30 cellular contexts compared by ENCODE assay signal in the genomic region with DNA sequence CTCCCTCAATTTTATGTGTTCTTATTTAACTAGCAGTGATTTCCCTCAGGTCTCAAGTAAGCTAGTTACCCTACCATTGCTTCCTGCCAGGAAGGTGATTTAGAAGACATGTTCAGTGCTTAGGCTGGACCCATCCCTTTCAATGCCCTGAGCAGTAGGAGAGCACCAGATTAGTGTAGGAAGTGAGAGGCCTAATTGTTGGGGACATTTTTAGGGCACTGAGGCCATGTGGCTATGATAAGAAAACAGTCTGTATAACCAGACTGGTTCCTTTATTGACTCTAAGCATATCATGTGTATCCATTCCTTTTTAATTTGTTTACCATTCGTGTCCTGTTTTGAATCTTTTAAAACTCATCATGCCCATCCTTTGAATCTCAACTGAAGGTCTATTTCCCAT.
DNase-seq lines count a peak whose midpoint lies in the region; FAIRE-seq and TF ChIP-seq lines count a peak whose summit lies in the region.
"Had no signal": no experiment of that assay in that cellular context is flagged by ENCODE, and none has a peak within 500 bp of the region (broad histone marks: within the 10 kb centered on the region; RNA-seq: fewer than 3 reads in every experiment).

No MANE protein-coding gene starts in this region.

- no peaks in the 10 kb centered on the region for H3K9me2 ChIP-seq in SK-N-SH

- peak overlapping the region; percentile 76 for H2AFZ ChIP-seq in SK-N-SH (ENCODE audit: low read depth)

- no peaks in the 10 kb centered on the region for H4K20me1 ChIP-seq in SK-N-SH (ENCODE audit: insufficient read depth)

- H3K79me2 ChIP-seq in SK-N-SH (ENCODE audit: insufficient read depth): no peaks in the 10 kb centered on the region

- 30% methylated on average over 1 of the region's 1 CpG for WGBS in SK-N-SH (ENCODE audit: low lambda C conversion rate)

- H3K9me3 ChIP-seq in SK-N-SH: no peaks in the 10 kb centered on the region
- H3K9me3 ChIP-seq in vagina: no peaks in the 10 kb centered on the region
- H3K9me3 ChIP-seq: adrenal gland, esophagus muscularis mucosa, gastroesophageal sphincter, ovary, testis had no signal

- peak; percentile 82 for FAIRE-seq in H54 (lab: Jason Lieb, UNC)
- FAIRE-seq: colon, GM12878, H1 had no signal

- H3K27me3 ChIP-seq in SK-N-SH (ENCODE audit: insufficient read depth): no peaks in the 10 kb centered on the region
- no peaks in the 10 kb centered on the region for H3K27me3 ChIP-seq in vagina
- H3K27me3 ChIP-seq: adrenal gland, esophagus muscularis mucosa, gastroesophageal sphincter, left lung, ovary, testis had no signal

- DNase-seq in H54 (ENCODE audit: insufficient read length, low spot score) (no peak), SK-N-SH (peak; percentile 40), fibroblast of peridontal ligament (ENCODE audit: extremely low read depth) (peak; percentile 8), NCI-H2029 (lab: John Stamatoyannopoulos, UW) (no peak), vagina (ENCODE audit: extremely low spot score in 2 of 2) (no peak), NCI-H2227 (lab: John Stamatoyannopoulos, UW; ENCODE audit: unreplicated experiment) (no peak)
- DNase-seq in activated effector memory CD4-positive, alpha-beta T cell treated with Interleukin-2 at 50 U/mL for 16 hours: no peak
- DNase-seq: activated CD4-positive, alpha-beta T cell treated with anti-CD3 and anti-CD28 coated beads for 1 hour; activated CD8-positive, alpha-beta T cell treated with anti-CD3 and anti-CD28 coated beads, Interleukin-2, amount 10 ng/mL, durations not matched to agents 7 days and 5 days; activated T-cell treated with anti-CD3 and anti-CD28 coated beads, Interleukin-2, amount 50 U/mL, for 24 hours; adrenal gland; CD4-positive, alpha-beta memory T cell; DMS79 treated with DMSO at 0.1 percent for 48 hours; effector memory CD8-positive, alpha-beta T cell; hypothalamus; left lung; midbrain; natural killer cell; NCI-H1694 treated with DMSO at 0.1 percent for 48 hours; NCI-H748 treated with DMSO at 0.1 percent for 48 hours; ovary; stimulated activated CD4-positive, alpha-beta T cell treated with anti-CD3 and anti-CD28 coated beads, Interleukin-12 subunit alpha, Interleukin-12 subunit beta, amount 100 ng/mL, for 4 hours; stimulated activated CD4-positive, alpha-beta T cell treated with anti-CD3 and anti-CD28 coated beads, Interleukin-4, amount 100 ng/mL, for 24 hours; stimulated activated naive B cell treated with anti-CD40 and anti-IgM and Interleukin-4, amounts not matched to agents 10 μg/mL and 1 μg/mL and 100 μg/mL, for 72 hours; testis had no signal

- TF ChIP-seq POLR2A in H54 (IDR thresholded peaks at IDR 0.05; ENCODE audit: low read depth, low read length) (no peak), vagina (IDR thresholded peaks at IDR 0.05) (no peak)

- H3K36me3 ChIP-seq in SK-N-SH (replicated peaks in 1 of 2; ENCODE audit: control insufficient read depth in 1 of 2, insufficient read depth in 2 of 2, low read length in 1 of 2) (no peaks in the 10 kb centered on the region), vagina (no peaks in the 10 kb centered on the region)
- H3K36me3 ChIP-seq: adrenal gland, esophagus muscularis mucosa, gastroesophageal sphincter, left lung, ovary had no signal

- H3K9ac ChIP-seq in SK-N-SH: peak overlapping the region; percentile 44; the same call in 1 of the 2 replicates

- peak; percentile 39 for TF ChIP-seq RAD21 in SK-N-SH (IDR thresholded peaks at IDR 0.05; ENCODE audit: low read length)

- TF ChIP-seq EP300 in SK-N-SH (IDR thresholded peaks at IDR 0.05; ENCODE audit: borderline replicate concordance in 1 of 2, low read depth in 1 of 2, low read length in 1 of 2): peak in 1 of 2 experiments; percentile 99; a peak in 3 of 4 replicates

- POLR2A ChIA-PET in SK-N-SH (lab: Yijun Ruan, JAX): no interaction called here

- H3K4me2 ChIP-seq in SK-N-SH: peak overlapping the region; percentile 46

- H3K4me3 ChIP-seq in SK-N-SH (ENCODE audit: low read depth in 2 of 2, low read length in 1 of 2) (no peak overlapping the region), vagina (no peak overlapping the region)
- H3K4me3 ChIP-seq: adrenal gland, esophagus muscularis mucosa, gastroesophageal sphincter, GM12878, left lung, ovary, testis had no signal

- intact Hi-C loops in vagina (cut with DNase I): no loop called here

- peak overlapping the region; percentile 85 to 93 for H3K27ac ChIP-seq in SK-N-SH (ENCODE audit: low read depth in 2 of 2, low read length in 1 of 2)
- no peak overlapping the region for H3K27ac ChIP-seq in vagina
- H3K27ac ChIP-seq: adrenal gland, esophagus muscularis mucosa, gastroesophageal sphincter, ovary, testis had no signal

- H3F3A ChIP-seq in SK-N-SH (replicated peaks; ENCODE audit: insufficient read depth): peaks cover 8% of the 10 kb centered on the region

- CTCF ChIA-PET in SK-N-SH (lab: Yijun Ruan, JAX): interaction anchor here (0.6 kb wide), 1 partner anchor 1200 kb away, joined by 3 read pairs; no protein-coding TSS in a partner anchor

- no peak for TF ChIP-seq CTCF in SK-N-SH (IDR thresholded peaks at IDR 0.05)
- no peak for TF ChIP-seq CTCF in vagina (IDR thresholded peaks at IDR 0.05)

- peaks cover 3 to 5% of the 10 kb centered on the region in 2 experiments; a peak in 3 of 4 replicates for H3K4me1 ChIP-seq in SK-N-SH (ENCODE audit: control insufficient read depth in 1 of 2, insufficient read depth in 2 of 2, low read depth in 1 of 2, low read length in 1 of 2)
- no peaks in the 10 kb centered on the region for H3K4me1 ChIP-seq in vagina
- H3K4me1 ChIP-seq: adrenal gland, esophagus muscularis mucosa, left lung, testis had no signal

TF ChIP-seq in SK-N-SH, 30 proteins besides CTCF, POLR2A, EP300 and RAD21:
- TF ChIP-seq POLR2AphosphoS5 (IDR thresholded peaks at IDR 0.05; ENCODE audit: low read depth, low read length) (peak; percentile 30; the same call in 1 of the 2 replicates), CHD2 (IDR thresholded peaks at IDR 0.05; ENCODE audit: low read length, partially characterized antibody) (peak; percentile 59), RCOR1 (IDR thresholded peaks at IDR 0.05; ENCODE audit: low read length) (peak; percentile 47; the same call in 1 of the 2 replicates), EZH2phosphoT487 (IDR thresholded peaks at IDR 0.05; ENCODE audit: borderline replicate concordance, low read depth) (no peak), SMC3 (IDR thresholded peaks at IDR 0.05; ENCODE audit: low read depth, low read length) (peak; percentile 1; the same call in 1 of the 2 replicates), GATA2 (CRISPR knock-in tag; IDR thresholded peaks at IDR 0.05) (peak; percentile 40; the same call in 1 of the 2 replicates), GABPA (IDR thresholded peaks at IDR 0.05; ENCODE audit: low read depth) (no peak), TCF12 (IDR thresholded peaks at IDR 0.05) (peak; percentile 59)
- TF ChIP-seq, protein P1, sequence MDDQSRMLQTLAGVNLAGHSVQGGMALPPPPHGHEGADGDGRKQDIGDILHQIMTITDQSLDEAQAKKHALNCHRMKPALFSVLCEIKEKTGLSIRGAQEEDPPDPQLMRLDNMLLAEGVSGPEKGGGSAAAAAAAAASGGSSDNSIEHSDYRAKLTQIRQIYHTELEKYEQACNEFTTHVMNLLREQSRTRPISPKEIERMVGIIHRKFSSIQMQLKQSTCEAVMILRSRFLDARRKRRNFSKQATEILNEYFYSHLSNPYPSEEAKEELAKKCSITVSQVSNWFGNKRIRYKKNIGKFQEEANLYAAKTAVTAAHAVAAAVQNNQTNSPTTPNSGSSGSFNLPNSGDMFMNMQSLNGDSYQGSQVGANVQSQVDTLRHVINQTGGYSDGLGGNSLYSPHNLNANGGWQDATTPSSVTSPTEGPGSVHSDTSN (IDR thresholded peaks at IDR 0.05): peak; percentile 37; the same call in 1 of the 2 replicates
TF ChIP-seq in SK-N-SH: peak in this region for 7.

Comparison
In these comparisons a context has a peak if more than half of its experiments do, and no peak if none do; other contexts are left out.
1. DNase-seq: peak in SK-N-SH (single experiment) and fibroblast of peridontal ligament (single experiment); none in H54 (single experiment), NCI-H2029 (single experiment), activated effector memory CD4-positive, alpha-beta T cell treated with Interleukin-2 at 50 U/mL for 16 hours (single experiment), vagina (0 of 2) and NCI-H2227 (single experiment).